ENCODE assay signal across 13 cellular contexts in genomic region chr16:4011225-4011939, GRCh38.
DNase-seq lines count a peak whose midpoint lies in the region; ATAC-seq and TF ChIP-seq lines count a peak whose summit lies in the region.
"Had no signal": no experiment of that assay in that cellular context is flagged by ENCODE, and none has a peak within 500 bp of the region (broad histone marks: within the 10 kb centered on the region; RNA-seq: fewer than 3 reads in every experiment).

No MANE protein-coding gene starts in this region.

- TF ChIP-seq POLR2A in IMR-90 (IDR thresholded peaks at IDR 0.05; ENCODE audit: low read depth, low read length) (no peak), gastrocnemius medialis (IDR thresholded peaks at IDR 0.05) (no peak)

- DNase-seq in IMR-90: no peak
- peak; percentile 29 for DNase-seq in WERI-Rb-1
- no peak for DNase-seq in gastrocnemius medialis
- no peak for DNase-seq in stimulated activated naive CD4-positive, alpha-beta T cell (lab: John Stamatoyannopoulos, UW)
- DNase-seq in anterior cingulate cortex (lab: John Stamatoyannopoulos, UW): no peak
- DNase-seq in COLO829 (ENCODE audit: low spot score): no peak
- DNase-seq in activated CD4-positive, alpha-beta memory T cell treated with anti-CD3 and anti-CD28 coated beads, Interleukin-2, amount 10 ng/mL, durations not matched to agents 7 days and 5 days: no peak
- DNase-seq: aorta, midbrain, NCI-H1105, T1000 had no signal

- peak overlapping the region; percentile 71 for H4K5ac ChIP-seq in IMR-90 (ENCODE audit: low read depth, low read length)

- BruUV-seq in IMR-90 (replicated peaks; lab: Mats Ljungman, UMichigan): no TSS peak

- H3K27me3 ChIP-seq in IMR-90 (ENCODE audit: control insufficient read depth, insufficient read depth, low read length) (no peaks in the 10 kb centered on the region), WERI-Rb-1 (ENCODE audit: insufficient read depth, low read depth, severe bottlenecking) (no peaks in the 10 kb centered on the region), iPS-15b (ENCODE audit: control insufficient read depth, insufficient read depth, low read length) (no peaks in the 10 kb centered on the region), gastrocnemius medialis (no peaks in the 10 kb centered on the region)

- peak overlapping the region in 1 of 2 experiments; percentile 52; a peak in 1 of 4 replicates for H4K8ac ChIP-seq in IMR-90 (ENCODE audit: low read depth in 2 of 2, low read length in 2 of 2)

- H2AFZ ChIP-seq in IMR-90 (replicated peaks; ENCODE audit: low read length, poor library complexity): peak overlapping the region; percentile 34

- peak overlapping the region; percentile 17; the same call in 1 of the 2 replicates for H3K23ac ChIP-seq in IMR-90 (ENCODE audit: low read depth, low read length)

- 100% methylated on average over 4 of the region's 20 CpGs; no CpG with 5 or more reads in 1 of the 2 experiments for WGBS in IMR-90 (ENCODE audit: extremely low coverage in 2 of 2, insufficient read length in 1 of 2), 2 experiments

- no peak overlapping the region for H3K27ac Mint-ChIP-seq in activated CD4-positive, alpha-beta memory T cell treated with anti-CD3 and anti-CD28 coated beads, Interleukin-2, amount 10 ng/mL, durations not matched to agents 7 days and 5 days

- H2BK20ac ChIP-seq in IMR-90 (ENCODE audit: low read depth, low read length): peak overlapping the region; percentile 77

- H2AK5ac ChIP-seq in IMR-90 (ENCODE audit: low read depth, low read length): peak overlapping the region; percentile 92

- H3K9me3 Mint-ChIP-seq in activated CD4-positive, alpha-beta memory T cell treated with anti-CD3 and anti-CD28 coated beads, Interleukin-2, amount 10 ng/mL, durations not matched to agents 7 days and 5 days: no peaks in the 10 kb centered on the region

- no peaks in the 10 kb centered on the region for H4K20me1 ChIP-seq in IMR-90 (ENCODE audit: insufficient read depth, low read length)

- no peaks in the 10 kb centered on the region for H3K27me3 Mint-ChIP-seq in activated CD4-positive, alpha-beta memory T cell treated with anti-CD3 and anti-CD28 coated beads, Interleukin-2, amount 10 ng/mL, durations not matched to agents 7 days and 5 days

- H3K56ac ChIP-seq in IMR-90 (ENCODE audit: extremely low read depth, insufficient read depth, low read length): no peak overlapping the region

- CTCF ChIA-PET in IMR-90 (lab: Yijun Ruan, JAX): interaction anchor here (1.0 kb wide), 1 partner anchor 18 kb away, joined by 4 read pairs; no protein-coding TSS in a partner anchor
- CTCF ChIA-PET in activated CD4-positive, alpha-beta memory T cell treated with anti-CD3 and anti-CD28 coated beads, Interleukin-2, amount 10 ng/mL, durations not matched to agents 7 days and 5 days (lab: Charles Lee): interaction anchor here (0.6 to 0.7 kb wide), 2 partner anchors 26 to 285 kb away, joined by 3 read pairs; no protein-coding TSS in a partner anchor

- peak overlapping the region; percentile 15 for H2AK9ac ChIP-seq in IMR-90 (replicated peaks; ENCODE audit: low read depth, low read length, poor library complexity)

- H3K27ac ChIP-seq in IMR-90 (ENCODE audit: insufficient read depth, low read length): peak overlapping the region; percentile 40; the same call in 1 of the 2 replicates
- H3K27ac ChIP-seq in WERI-Rb-1: no peak overlapping the region
- H3K27ac ChIP-seq in gastrocnemius medialis: peak overlapping the region in 3 of 4 donors; percentile 13 to 29 (median 28)

- H3K18ac ChIP-seq in IMR-90 (ENCODE audit: low read depth, low read length): peak overlapping the region; percentile 12

- H3K36me3 ChIP-seq in IMR-90 (ENCODE audit: control insufficient read depth, insufficient read depth, low read length) (no peaks in the 10 kb centered on the region), WERI-Rb-1 (peaks cover 5% of the 10 kb centered on the region; the same call in 1 of the 2 replicates), iPS-15b (ENCODE audit: control insufficient read depth, insufficient read depth, low read length) (peaks cover 2% of the 10 kb centered on the region), gastrocnemius medialis (no peaks in the 10 kb centered on the region)

- peak overlapping the region; percentile 79 for H4K91ac ChIP-seq in IMR-90 (ENCODE audit: insufficient read depth, low read depth, low read length)

- peak overlapping the region; percentile 100 for H2BK120ac ChIP-seq in IMR-90 (ENCODE audit: low read depth, low read length)

- H3K9me3 ChIP-seq in IMR-90 (ENCODE audit: control insufficient read depth, insufficient read depth, low read length): no peaks in the 10 kb centered on the region
- no peaks in the 10 kb centered on the region for H3K9me3 ChIP-seq in WERI-Rb-1 (ENCODE audit: severe bottlenecking)
- H3K9me3 ChIP-seq in iPS-15b (ENCODE audit: control insufficient read depth, insufficient read depth, low read length): no peaks in the 10 kb centered on the region
- H3K9me3 ChIP-seq in gastrocnemius medialis: no peaks in the 10 kb centered on the region

- peaks cover 36 to 82% of the 10 kb centered on the region in 2 experiments for H3K79me1 ChIP-seq in IMR-90 (ENCODE audit: low read depth in 1 of 2, low read length in 2 of 2)

- H3K36me3 Mint-ChIP-seq in activated CD4-positive, alpha-beta memory T cell treated with anti-CD3 and anti-CD28 coated beads, Interleukin-2, amount 10 ng/mL, durations not matched to agents 7 days and 5 days (ENCODE audit: low read depth): no peaks in the 10 kb centered on the region

- intact Hi-C loops in IMR-90 (cut with micrococcal nuclease) (loop anchor here (5.0 kb wide), 1 partner anchor 41 kb away; no protein-coding TSS in a partner anchor), gastrocnemius medialis (cut with DNase I; ENCODE audit: low total_unique reads) (no loop called here)

- no peak for TF ChIP-seq RAD21 in IMR-90 (IDR thresholded peaks at IDR 0.05; ENCODE audit: low read length)

- in situ Hi-C loops in IMR-90 (cut with MboI; ENCODE audit: low sequenced_read_pairs) (no loop called here), gastrocnemius medialis (cut with MboI; ENCODE audit: low sequenced_read_pairs in 4 of 4) (no loop called here)

- ATAC-seq in IMR-90 (ENCODE audit: low read depth) (no peak), gastrocnemius medialis (no peak)
- ATAC-seq: GM12878 had no signal

- H3K4me1 ChIP-seq in IMR-90 (ENCODE audit: control insufficient read depth, insufficient read depth, low read length) (peaks cover 22% of the 10 kb centered on the region), iPS-15b (ENCODE audit: control insufficient read depth, insufficient read depth, low read length) (peaks cover 6% of the 10 kb centered on the region), gastrocnemius medialis (peaks cover 0 to 7% of the 10 kb centered on the region in 2 donors)

- H3K4me3 ChIP-seq in IMR-90 (ENCODE audit: insufficient read depth, low read depth, low read length): no peak overlapping the region
- H3K4me3 ChIP-seq in WERI-Rb-1 (ENCODE audit: low read depth, low read length): no peak overlapping the region
- H3K4me3 ChIP-seq in iPS-15b (ENCODE audit: low read depth, low read length): no peak overlapping the region
- peak overlapping the region in 1 of 4 donors; percentile 29 for H3K4me3 ChIP-seq in gastrocnemius medialis
- H3K4me3 ChIP-seq: GM12878 had no signal

- dilution Hi-C loops in IMR-90 (cut with HindIII; ENCODE audit: low sequenced_read_pairs, unreplicated experiment): no loop called here

- H3K4me1 Mint-ChIP-seq in activated CD4-positive, alpha-beta memory T cell treated with anti-CD3 and anti-CD28 coated beads, Interleukin-2, amount 10 ng/mL, durations not matched to agents 7 days and 5 days: peaks cover 6% of the 10 kb centered on the region

- H3K9ac ChIP-seq in IMR-90 (ENCODE audit: low read depth, low read length): no peak overlapping the region
- peak overlapping the region; percentile 12 for H3K9ac ChIP-seq in iPS-15b (ENCODE audit: low read depth, low read length)

- H3K9me1 ChIP-seq in IMR-90 (ENCODE audit: insufficient read depth, low read length): peaks cover 22% of the 10 kb centered on the region

- peak overlapping the region; percentile 97 for H3K4ac ChIP-seq in IMR-90 (ENCODE audit: low read depth, low read length)

- peak overlapping the region; percentile 74; the same call in 1 of the 2 replicates for H3K14ac ChIP-seq in IMR-90 (replicated peaks; ENCODE audit: low read depth, low read length)

- H2BK15ac ChIP-seq in IMR-90 (ENCODE audit: low read depth, low read length): peak overlapping the region; percentile 98; the same call in 2 of the 3 replicates

- no peak overlapping the region for H3K4me3 Mint-ChIP-seq in activated CD4-positive, alpha-beta memory T cell treated with anti-CD3 and anti-CD28 coated beads, Interleukin-2, amount 10 ng/mL, durations not matched to agents 7 days and 5 days

- TF ChIP-seq CTCF in IMR-90 (conservative IDR thresholded peaks at IDR 0.05; ENCODE audit: low read depth, low read length) (no peak), WERI-Rb-1 (IDR thresholded peaks at IDR 0.05; ENCODE audit: low read depth, low read length) (no peak), gastrocnemius medialis (IDR thresholded peaks at IDR 0.05 in 4 of 5, conservative IDR thresholded peaks at IDR 0.05 in 1 of 5) (no peak)

- H3K4me2 ChIP-seq in IMR-90 (ENCODE audit: low read depth, low read length): no peak overlapping the region

- POLR2A ChIA-PET in IMR-90 (lab: Charles Lee; ENCODE audit: unreplicated experiment): no interaction called here
- POLR2A ChIA-PET in activated CD4-positive, alpha-beta memory T cell treated with anti-CD3 and anti-CD28 coated beads, Interleukin-2, amount 10 ng/mL, durations not matched to agents 7 days and 5 days (lab: Charles Lee): interaction anchor here (0.8 to 1.0 kb wide), 2 partner anchors 12 to 131 kb away, joined by 3 read pairs; no protein-coding TSS in a partner anchor

- H2BK5ac ChIP-seq in IMR-90 (ENCODE audit: low read depth, low read length, poor library complexity, severe bottlenecking): peak overlapping the region; percentile 50

TF ChIP-seq in IMR-90, 13 proteins besides CTCF, POLR2A, EP300 and RAD21 (continues in another document):
- TF ChIP-seq CHD1 (IDR thresholded peaks at IDR 0.05; ENCODE audit: low read depth, low read length) (no peak), MXI1 (IDR thresholded peaks at IDR 0.05; ENCODE audit: borderline replicate concordance, low read depth, low read length) (no peak), ELK1 (IDR thresholded peaks at IDR 0.05; ENCODE audit: borderline replicate concordance, low read depth, low read length) (no peak), RFX5 (IDR thresholded peaks at IDR 0.05; ENCODE audit: low read depth, low read length) (no peak), CEBPB (IDR thresholded peaks at IDR 0.05; ENCODE audit: low read depth, low read length) (no peak), SMC3 (IDR thresholded peaks at IDR 0.05; ENCODE audit: low read depth, low read length) (no peak)
